26 cellular contexts compared by ENCODE assay signal in the genomic region with DNA sequence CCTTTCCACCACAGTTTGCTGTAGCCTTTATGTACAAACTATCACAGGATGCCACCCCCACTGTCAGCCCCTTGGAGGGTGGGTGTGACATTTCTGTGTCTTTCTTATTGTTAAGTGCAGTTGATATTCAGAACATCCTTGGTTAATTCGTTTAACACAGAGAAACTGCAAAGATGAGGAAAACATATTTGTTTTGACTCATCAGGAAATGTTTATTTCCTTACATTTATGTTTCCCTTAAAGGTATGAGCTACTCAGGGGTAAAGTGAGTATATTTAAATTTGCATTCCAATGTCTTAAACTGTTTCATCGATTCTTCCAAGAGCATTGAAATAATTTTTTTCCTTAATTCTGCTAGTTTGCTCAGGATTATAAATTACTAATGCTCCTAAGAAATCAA.
"Had no signal": no experiment of that assay in that cellular context is flagged by ENCODE, and none has a peak within 500 bp of the region (broad histone marks: within the 10 kb centered on the region; RNA-seq: fewer than 3 reads in every experiment).

No MANE protein-coding gene starts in this region.

- H2AFZ ChIP-seq: hepatocyte had no signal

- H3K36me3 ChIP-seq: colonic mucosa, esophagus muscularis mucosa, gastroesophageal sphincter, heart left ventricle, left lung, lower lobe of right lung had no signal

- H3K27ac Mint-ChIP-seq: dendritic cell treated with granulocyte-macrophage colony-stimulating factor and Interleukin-4, amounts not matched to agents 40 ng/mL and 50 ng/mL, for 4 days; effector memory CD8-positive, alpha-beta T cell; endodermal cell; immature natural killer cell; mesothelial cell of epicardium; naive B cell; naive thymus-derived CD8-positive, alpha-beta T cell had no signal

- H3K4me1 ChIP-seq: colonic mucosa, esophagus muscularis mucosa, gastroesophageal sphincter, heart left ventricle, left lung, lower lobe of right lung had no signal

- DNase-seq: colonic mucosa; cortex of kidney; effector CD8-positive, alpha-beta T cell; effector memory CD8-positive, alpha-beta T cell; endodermal cell; foreskin keratinocyte; heart left ventricle; hypothalamus; immature natural killer cell; islet precursor cell; kidney; kidney glomerular epithelial cell; left lung; left ventricle myocardium superior; lower lobe of right lung; mesenchymal stem cell; mucosa of descending colon; naive B cell; naive thymus-derived CD8-positive, alpha-beta T cell had no signal

- H3K9me3 ChIP-seq: colonic mucosa, esophagus muscularis mucosa, gastroesophageal sphincter, left lung, lower lobe of right lung, mucosa of descending colon had no signal

- H3K4me1 Mint-ChIP-seq: immature natural killer cell, mesothelial cell of epicardium, naive B cell had no signal

- H3K27me3 Mint-ChIP-seq: dendritic cell treated with granulocyte-macrophage colony-stimulating factor and Interleukin-4, amounts not matched to agents 40 ng/mL and 50 ng/mL, for 4 days; effector memory CD8-positive, alpha-beta T cell had no signal

- H3K79me2 ChIP-seq: hepatocyte had no signal

- H3K4me3 Mint-ChIP-seq: dendritic cell treated with granulocyte-macrophage colony-stimulating factor and Interleukin-4, amounts not matched to agents 40 ng/mL and 50 ng/mL, for 4 days; effector memory CD8-positive, alpha-beta T cell; endodermal cell; immature natural killer cell; mesothelial cell of epicardium; naive B cell; naive thymus-derived CD8-positive, alpha-beta T cell had no signal

- H3K36me3 Mint-ChIP-seq: immature natural killer cell; mesothelial cell of epicardium; naive B cell; naive thymus-derived CD8-positive, alpha-beta T cell had no signal

- H3K27ac ChIP-seq: colonic mucosa, esophagus muscularis mucosa, foreskin keratinocyte, gastroesophageal sphincter, heart left ventricle, hepatocyte, left lung, lower lobe of right lung had no signal

- H3K4me3 ChIP-seq: colonic mucosa, esophagus muscularis mucosa, gastroesophageal sphincter, heart left ventricle, hepatocyte, left lung, lower lobe of right lung, mucosa of descending colon had no signal

- ATAC-seq: effector memory CD8-positive, alpha-beta T cell; foreskin keratinocyte; gastroesophageal sphincter; heart left ventricle; left lung; left ventricle myocardium superior; lower lobe of right lung; mucosa of descending colon; naive thymus-derived CD8-positive, alpha-beta T cell had no signal

- FAIRE-seq: endometrium, frontal cortex, kidney had no signal

- H3K9me3 Mint-ChIP-seq: dendritic cell treated with granulocyte-macrophage colony-stimulating factor and Interleukin-4, amounts not matched to agents 40 ng/mL and 50 ng/mL, for 4 days had no signal

- H3K4me2 ChIP-seq: hepatocyte had no signal

- H3K27me3 ChIP-seq: colonic mucosa, esophagus muscularis mucosa, foreskin keratinocyte, gastroesophageal sphincter, heart left ventricle, hepatocyte, left lung had no signal
